In genomic region chrX:153922932-153923857, GRCh38 we compare ENCODE assay signal across 9 cellular contexts. TPM values are rescaled to one million over a fixed set of nuclear protein-coding genes. Genes with fewer than 3 reads are reported as not detected.
A peak's percentile ranks its signal among the peaks of the same experiment; 100 is the strongest.
DNase-seq lines count a peak whose midpoint lies in the region; ATAC-seq and TF ChIP-seq lines count a peak whose summit lies in the region.
"Had no signal": no experiment of that assay in that cellular context is flagged by ENCODE, and none has a peak within 500 bp of the region (broad histone marks: within the 10 kb centered on the region; RNA-seq: fewer than 3 reads in every experiment).

No MANE protein-coding gene starts in this region.

- H3K4me1 Mint-ChIP-seq in natural killer cell: peaks cover 31 to 51% of the 10 kb centered on the region in 2 donors

- peak; percentile 60 for TF ChIP-seq CTCF in GM12874 (IDR thresholded peaks at IDR 0.05; ENCODE audit: insufficient read depth, low read depth, low read length)
- no peak for TF ChIP-seq CTCF in natural killer cell (IDR thresholded peaks at IDR 0.05)

- no peak for ATAC-seq in natural killer cell
- ATAC-seq in GM18505 (IDR thresholded peaks at IDR 0.05; ENCODE audit: unreplicated experiment): no peak
- ATAC-seq: HCT116 had no signal

- in situ Hi-C loops in ACHN (cut with HindIII; ENCODE audit: low pct_ligation_motif_present, low pct_unique_long_range_greater_than_20kb, low sequenced_read_pairs): no loop called here

- no peak for TF ChIP-seq POLR2A in GM18505 (IDR thresholded peaks at IDR 0.05; ENCODE audit: borderline replicate concordance, extremely low read depth, insufficient read depth, insufficient read length)

- H3K27me3 Mint-ChIP-seq in natural killer cell (ENCODE audit: low read depth in 2 of 2): no peaks in the 10 kb centered on the region

- peak overlapping the region; percentile 91 to 96 for H3K27ac Mint-ChIP-seq in natural killer cell

- H3K4me3 Mint-ChIP-seq in natural killer cell: peak overlapping the region; percentile 90

- no peaks in the 10 kb centered on the region for H3K36me3 Mint-ChIP-seq in natural killer cell

- peak; percentile 44 for DNase-seq in ACHN
- peak; percentile 54 for DNase-seq in RKO (ENCODE audit: low spot score)
- peak; percentile 64 to 72 for DNase-seq in dermis microvascular lymphatic vessel endothelial cell (ENCODE audit: low read depth in 2 of 2)
- DNase-seq in natural killer cell: no peak
- no peak for DNase-seq in stimulated activated CD4-positive, alpha-beta T cell treated with anti-CD3 and anti-CD28 coated beads, Interleukin-2, amount 100 ng/mL, for 48 hours
- no peak for DNase-seq in DMS53 (lab: John Stamatoyannopoulos, UW)

- intact Hi-C loops in natural killer cell (cut with micrococcal nuclease): loop anchor here (10.0 kb wide), 1 partner anchor 172 kb away; the partner anchor contains the start of gene MECP2

- no peaks in the 10 kb centered on the region for H3K9me3 Mint-ChIP-seq in natural killer cell

RNA-seq across cellular contexts. Expression of gene ARHGAP4, which starts 2.9 kb away (rescaled TPM):
- total RNA-seq in dermis microvascular lymphatic vessel endothelial cell (4.9 and 5.1 TPM in 2 replicates), natural killer cell (100 to 1,000 TPM; 352 to 398 (median 384) TPM)

RNA-seq across cellular contexts. Expression of gene NAA10, which starts 11.6 kb away (rescaled TPM):
- total RNA-seq in dermis microvascular lymphatic vessel endothelial cell: 47.5 and 52.6 TPM in 2 replicates
- total RNA-seq in natural killer cell: 10 to 100 TPM; 63.4 to 82.3 (median 73.1) TPM

RNA-seq across cellular contexts. Expression of gene AVPR2, which starts 18.7 kb away (rescaled TPM):
- total RNA-seq in dermis microvascular lymphatic vessel endothelial cell (1.9 and 2.0 TPM in 2 replicates), natural killer cell (not detected)

RNA-seq across cellular contexts. Expression of gene RENBP, which starts 21.2 kb away (rescaled TPM):
- total RNA-seq in dermis microvascular lymphatic vessel endothelial cell: 10.1 and 40.3 TPM in 2 replicates
- total RNA-seq in natural killer cell: 10 to 100 TPM; 14.3 to 17.1 (median 15.2) TPM

RNA-seq across cellular contexts. Expression of gene L1CAM, which starts 37.2 kb away (rescaled TPM):
- total RNA-seq in dermis microvascular lymphatic vessel endothelial cell: 0.13 TPM in 2 replicates
- under 1 TPM in 2 of 3 donors, not detected in 1; 0.23 to 0.98 TPM for total RNA-seq in natural killer cell

Comparison
In these comparisons a context has a peak if more than half of its experiments do, and no peak if none do; other contexts are left out.
1. DNase-seq: peak in ACHN (single experiment), RKO (single experiment) and dermis microvascular lymphatic vessel endothelial cell (2 of 2); none in natural killer cell (single experiment), stimulated activated CD4-positive, alpha-beta T cell treated with anti-CD3 and anti-CD28 coated beads, Interleukin-2, amount 100 ng/mL, for 48 hours (0 of 2) and DMS53 (single experiment).
2. RNA of gene ARHGAP4, which starts 2.9 kb away (total RNA-seq): 352 to 398 TPM in natural killer cell; 4.9 to 5.1 TPM in dermis microvascular lymphatic vessel endothelial cell; every median in the first group is over 10 times any median in the second.